1 cellular context compared by ENCODE assay signal in genomic region chr2:208033701-208034502, GRCh38.
TF ChIP-seq lines count a peak whose summit lies in the region.

No MANE protein-coding gene starts in this region.

TF ChIP-seq in HepG2, 621 proteins besides CTCF, POLR2A, EP300 and RAD21 (continued from another document and continues in another):
- peak; percentile 55; the same call in 1 of the 2 replicates for TF ChIP-seq ZNF414 (CRISPR knock-in tag; IDR thresholded peaks at IDR 0.05)
- no peak for TF ChIP-seq SOX6 (IDR thresholded peaks at IDR 0.05)
- peak; percentile 91 for TF ChIP-seq SOX6 (CRISPR knock-in tag; IDR thresholded peaks at IDR 0.05)
- no peak for TF ChIP-seq KAT2B (IDR thresholded peaks at IDR 0.05; ENCODE audit: borderline replicate concordance, low read depth, low read length)
- TF ChIP-seq ZBED4 (CRISPR knock-in tag; IDR thresholded peaks at IDR 0.05; ENCODE audit: borderline replicate concordance): peak; percentile 33; the same call in 1 of the 2 replicates
- 0 out of 2 replicates have a peak, but pooled peaks have one; percentile 44 for TF ChIP-seq NCOA1 (CRISPR knock-in tag; IDR thresholded peaks at IDR 0.05)
- peak; percentile 38; the same call in 1 of the 2 replicates for TF ChIP-seq RARA (CRISPR knock-in tag; IDR thresholded peaks at IDR 0.05)
- 0 out of 2 replicates have a peak, but pooled peaks have one; percentile 52 for TF ChIP-seq ZBTB25 (CRISPR knock-in tag; IDR thresholded peaks at IDR 0.05)
- TF ChIP-seq ZBTB20 (CRISPR knock-in tag; IDR thresholded peaks at IDR 0.05; ENCODE audit: borderline replicate concordance, low read depth): no peak
- 0 out of 2 replicates have a peak, but pooled peaks have one; percentile 8 for TF ChIP-seq NFKBIZ (CRISPR knock-in tag; IDR thresholded peaks at IDR 0.05)
- 0 out of 2 replicates have a peak, but pooled peaks have one; percentile 53 for TF ChIP-seq POGK (CRISPR knock-in tag; conservative IDR thresholded peaks at IDR 0.05)
- TF ChIP-seq GATAD1 (CRISPR knock-in tag; IDR thresholded peaks at IDR 0.05): peak; percentile 73
- no peak for TF ChIP-seq NR3C1 (CRISPR knock-in tag; IDR thresholded peaks at IDR 0.05)
- TF ChIP-seq ZNF614 (CRISPR knock-in tag; IDR thresholded peaks at IDR 0.05; ENCODE audit: borderline replicate concordance): peak; percentile 32; the same call in 1 of the 2 replicates
- TF ChIP-seq ZGPAT (CRISPR knock-in tag; IDR thresholded peaks at IDR 0.05): peak; percentile 43
- TF ChIP-seq ARID5B (CRISPR knock-in tag; IDR thresholded peaks at IDR 0.05): peak; percentile 56; the same call in 1 of the 2 replicates
- TF ChIP-seq ELF3 (CRISPR knock-in tag; IDR thresholded peaks at IDR 0.05): peak; percentile 4; the same call in 1 of the 2 replicates
- peak; percentile 32; the same call in 1 of the 2 replicates for TF ChIP-seq KDM5A (IDR thresholded peaks at IDR 0.05; ENCODE audit: borderline replicate concordance, low read length)
- peak; percentile 28; the same call in 1 of the 2 replicates for TF ChIP-seq ZNF770 (CRISPR knock-in tag; IDR thresholded peaks at IDR 0.05)
- TF ChIP-seq REL (CRISPR knock-in tag; conservative IDR thresholded peaks at IDR 0.05): no peak
- TF ChIP-seq ZNF574 (CRISPR knock-in tag; IDR thresholded peaks at IDR 0.05): peak; percentile 46; the same call in 1 of the 2 replicates
- TF ChIP-seq PAX8 (CRISPR knock-in tag; IDR thresholded peaks at IDR 0.05; ENCODE audit: borderline replicate concordance): 0 out of 2 replicates have a peak, but pooled peaks have one; percentile 39
- TF ChIP-seq MED1 (CRISPR knock-in tag; IDR thresholded peaks at IDR 0.05): peak; percentile 24
- no peak for TF ChIP-seq ZNF597 (CRISPR knock-in tag; IDR thresholded peaks at IDR 0.05)
